ENCODE assay signal across 10 cellular contexts in genomic region chr1:225928186-225929175, GRCh38. TPM values are rescaled to one million over a fixed set of nuclear protein-coding genes. Genes with fewer than 3 reads are reported as not detected.
DNase-seq lines count a peak whose midpoint lies in the region; ATAC-seq and TF ChIP-seq lines count a peak whose summit lies in the region.
"Had no signal": no experiment of that assay in that cellular context is flagged by ENCODE, and none has a peak within 500 bp of the region (broad histone marks: within the 10 kb centered on the region; RNA-seq: fewer than 3 reads in every experiment).

No MANE protein-coding gene starts in this region.

- H3K36me3 Mint-ChIP-seq in activated CD8-positive, alpha-beta memory T cell treated with anti-CD3 and anti-CD28 coated beads, Interleukin-2, amount 10 ng/mL, durations not matched to agents 7 days and 5 days, result peaks cover 2% of the 10 kb centered on the region
- peaks cover 4% of the 10 kb centered on the region for H3K36me3 Mint-ChIP-seq in activated naive CD8-positive, alpha-beta T cell treated with anti-CD3 and anti-CD28 coated beads, Interleukin-2, amount 10 ng/mL, durations not matched to agents 7 days and 5 days
- H3K36me3 Mint-ChIP-seq: WTC11 had no signal

- H3K27ac Mint-ChIP-seq in activated CD8-positive, alpha-beta memory T cell treated with anti-CD3 and anti-CD28 coated beads, Interleukin-2, amount 10 ng/mL, durations not matched to agents 7 days and 5 days, result peak overlapping the region; percentile 60
- H3K27ac Mint-ChIP-seq in activated naive CD8-positive, alpha-beta T cell treated with anti-CD3 and anti-CD28 coated beads, Interleukin-2, amount 10 ng/mL, durations not matched to agents 7 days and 5 days, result peak overlapping the region; percentile 84

- peaks cover 5% of the 10 kb centered on the region for H3K4me1 ChIP-seq in osteoblast (ENCODE audit: insufficient read depth, low read length)

- CTCF ChIA-PET in activated CD8-positive, alpha-beta memory T cell treated with anti-CD3 and anti-CD28 coated beads, Interleukin-2, amount 10 ng/mL, durations not matched to agents 7 days and 5 days (lab: Charles Lee), result no interaction called here

- H3K27me3 Mint-ChIP-seq in activated CD8-positive, alpha-beta memory T cell treated with anti-CD3 and anti-CD28 coated beads, Interleukin-2, amount 10 ng/mL, durations not matched to agents 7 days and 5 days, result no peaks in the 10 kb centered on the region
- H3K27me3 Mint-ChIP-seq in activated naive CD8-positive, alpha-beta T cell treated with anti-CD3 and anti-CD28 coated beads, Interleukin-2, amount 10 ng/mL, durations not matched to agents 7 days and 5 days, result no peaks in the 10 kb centered on the region

- no peaks in the 10 kb centered on the region for H3K27me3 ChIP-seq in osteoblast (ENCODE audit: insufficient read depth, low read length)

- no peak for DNase-seq in activated CD8-positive, alpha-beta memory T cell treated with anti-CD3 and anti-CD28 coated beads, Interleukin-2, amount 10 ng/mL, durations not matched to agents 7 days and 5 days
- DNase-seq in activated CD8-positive, alpha-beta memory T cell treated with anti-CD3 and anti-CD28 coated beads, Interleukin-2, amount 50 U/mL, for 48 hours, result no peak
- DNase-seq in NCI-H82 treated with DMSO at 0.1 percent for 48 hours (lab: John Stamatoyannopoulos, UW; ENCODE audit: unreplicated experiment) (peak; percentile 75), osteoblast (ENCODE audit: insufficient read length, low spot score, missing footprints) (no peak), GM19238 (ENCODE audit: insufficient read length, low spot score) (no peak), AML-193 (lab: John Stamatoyannopoulos, UW) (no peak)
- DNase-seq in activated naive CD8-positive, alpha-beta T cell treated with anti-CD3 and anti-CD28 coated beads, Interleukin-2, amount 10 ng/mL, durations not matched to agents 7 days and 5 days, result no peak
- DNase-seq: NCI-H1092 treated with DMSO at 0.1 percent for 48 hours had no signal

- TF ChIP-seq CTCF in osteoblast (IDR thresholded peaks at IDR 0.05; ENCODE audit: extremely low read depth, low read depth, low read length), result no peak

- H3K79me2 ChIP-seq in osteoblast (ENCODE audit: insufficient read depth, low read length), result peaks cover 5% of the 10 kb centered on the region

- no peaks in the 10 kb centered on the region for H3K9me3 ChIP-seq in osteoblast (ENCODE audit: low read depth, low read length)

- H3K4me1 Mint-ChIP-seq in activated CD8-positive, alpha-beta memory T cell treated with anti-CD3 and anti-CD28 coated beads, Interleukin-2, amount 10 ng/mL, durations not matched to agents 7 days and 5 days, result peaks cover 16% of the 10 kb centered on the region
- H3K4me1 Mint-ChIP-seq in activated naive CD8-positive, alpha-beta T cell treated with anti-CD3 and anti-CD28 coated beads, Interleukin-2, amount 10 ng/mL, durations not matched to agents 7 days and 5 days, result peaks cover 29% of the 10 kb centered on the region

- peak overlapping the region; percentile 89 for H2AFZ ChIP-seq in osteoblast (ENCODE audit: low read length)

- H3K4me3 ChIP-seq in osteoblast (ENCODE audit: insufficient read depth, low read length), result no peak overlapping the region

- no peak overlapping the region for H3K4me2 ChIP-seq in osteoblast (ENCODE audit: insufficient read depth, low read length)

- ATAC-seq in activated CD8-positive, alpha-beta memory T cell treated with anti-CD3 and anti-CD28 coated beads, Interleukin-2, amount 10 ng/mL, durations not matched to agents 7 days and 5 days, result no peak
- peak; percentile 28 for ATAC-seq in activated naive CD8-positive, alpha-beta T cell treated with anti-CD3 and anti-CD28 coated beads, Interleukin-2, amount 10 ng/mL, durations not matched to agents 7 days and 5 days (ENCODE audit: low read depth)
- no peak for ATAC-seq in GM21717 (IDR thresholded peaks at IDR 0.05; ENCODE audit: unreplicated experiment)
- ATAC-seq: WTC11 had no signal

- H4K20me1 ChIP-seq in osteoblast (ENCODE audit: insufficient read depth, low read length), result no peaks in the 10 kb centered on the region

- H3K4me3 Mint-ChIP-seq in activated CD8-positive, alpha-beta memory T cell treated with anti-CD3 and anti-CD28 coated beads, Interleukin-2, amount 10 ng/mL, durations not matched to agents 7 days and 5 days, result no peak overlapping the region
- peak overlapping the region; percentile 53 for H3K4me3 Mint-ChIP-seq in activated naive CD8-positive, alpha-beta T cell treated with anti-CD3 and anti-CD28 coated beads, Interleukin-2, amount 10 ng/mL, durations not matched to agents 7 days and 5 days
- H3K4me3 Mint-ChIP-seq: WTC11 had no signal

- POLR2A ChIA-PET in activated naive CD8-positive, alpha-beta T cell treated with anti-CD3 and anti-CD28 coated beads, Interleukin-2, amount 10 ng/mL, durations not matched to agents 7 days and 5 days (lab: Charles Lee), result interaction anchor here (1.0 to 1.9 kb wide), 8 partner anchors 8 to 461 kb away, joined by 4 to 12 read pairs (median 4); partner anchors contain the start of gene H3-3A

- no peaks in the 10 kb centered on the region for H3K9me3 Mint-ChIP-seq in activated CD8-positive, alpha-beta memory T cell treated with anti-CD3 and anti-CD28 coated beads, Interleukin-2, amount 10 ng/mL, durations not matched to agents 7 days and 5 days (ENCODE audit: low read depth)
- no peaks in the 10 kb centered on the region for H3K9me3 Mint-ChIP-seq in activated naive CD8-positive, alpha-beta T cell treated with anti-CD3 and anti-CD28 coated beads, Interleukin-2, amount 10 ng/mL, durations not matched to agents 7 days and 5 days
- H3K9me3 Mint-ChIP-seq: WTC11 had no signal

- H3K27ac ChIP-seq in osteoblast (ENCODE audit: low read depth, low read length), result no peak overlapping the region

- no peaks in the 10 kb centered on the region for H3K36me3 ChIP-seq in osteoblast (ENCODE audit: insufficient read depth, low read length)

RNA-seq across cellular contexts. Expression of gene PYCR2, which starts 4.4 kb away (rescaled TPM):
- total RNA-seq in activated CD8-positive, alpha-beta memory T cell treated with anti-CD3 and anti-CD28 coated beads, Interleukin-2, amount 10 ng/mL, durations not matched to agents 7 days and 5 days, result 100 to 1,000 TPM; 103 to 106 TPM
- 100 to 1,000 TPM; 118 to 125 TPM for total RNA-seq in activated naive CD8-positive, alpha-beta T cell treated with anti-CD3 and anti-CD28 coated beads, Interleukin-2, amount 10 ng/mL, durations not matched to agents 7 days and 5 days
- total RNA-seq in osteoblast, result 25.9 and 29.0 TPM in 2 replicates

RNA-seq across cellular contexts. Expression of gene LEFTY2, which starts 12.5 kb away (rescaled TPM):
- not detected for total RNA-seq in activated CD8-positive, alpha-beta memory T cell treated with anti-CD3 and anti-CD28 coated beads, Interleukin-2, amount 10 ng/mL, durations not matched to agents 7 days and 5 days
- total RNA-seq in activated naive CD8-positive, alpha-beta T cell treated with anti-CD3 and anti-CD28 coated beads, Interleukin-2, amount 10 ng/mL, durations not matched to agents 7 days and 5 days, result not detected
- total RNA-seq in osteoblast, result not detected in 2 replicates

RNA-seq across cellular contexts. Expression of gene LEFTY1, which starts 39.5 kb away (rescaled TPM):
- total RNA-seq in activated CD8-positive, alpha-beta memory T cell treated with anti-CD3 and anti-CD28 coated beads, Interleukin-2, amount 10 ng/mL, durations not matched to agents 7 days and 5 days, result not detected
- under 1 TPM in 1 of 2 experiments, not detected in 1; 0.19 TPM for total RNA-seq in activated naive CD8-positive, alpha-beta T cell treated with anti-CD3 and anti-CD28 coated beads, Interleukin-2, amount 10 ng/mL, durations not matched to agents 7 days and 5 days
- under 0.01 TPM in 1 of 2 replicates, not detected in the other for total RNA-seq in osteoblast

RNA-seq across cellular contexts. Expression of gene TMEM63A, which starts 46.3 kb away (rescaled TPM):
- total RNA-seq in activated CD8-positive, alpha-beta memory T cell treated with anti-CD3 and anti-CD28 coated beads, Interleukin-2, amount 10 ng/mL, durations not matched to agents 7 days and 5 days, result 10 to 100 TPM; 50.4 to 58.7 TPM
- 100 to 1,000 TPM; 196 to 198 TPM for total RNA-seq in activated naive CD8-positive, alpha-beta T cell treated with anti-CD3 and anti-CD28 coated beads, Interleukin-2, amount 10 ng/mL, durations not matched to agents 7 days and 5 days
- total RNA-seq in osteoblast, result 23.2 and 31.5 TPM in 2 replicates
